31 cellular contexts compared by ENCODE assay signal in genomic region chr7:113321201-113321600, GRCh38.
DNase-seq lines count a peak whose midpoint lies in the region; ATAC-seq and TF ChIP-seq lines count a peak whose summit lies in the region.
"Had no signal": no experiment of that assay in that cellular context is flagged by ENCODE, and none has a peak within 500 bp of the region (broad histone marks: within the 10 kb centered on the region; RNA-seq: fewer than 3 reads in every experiment).

No MANE protein-coding gene starts in this region.

- no peak overlapping the region for H2BK120ac ChIP-seq in neuronal stem cell (ENCODE audit: low read depth, low read length)

- H4K8ac ChIP-seq in neuronal stem cell (ENCODE audit: low read depth, low read length) = no peak overlapping the region

- H3K4ac ChIP-seq in neuronal stem cell (ENCODE audit: low read length) = no peak overlapping the region

- no peaks in the 10 kb centered on the region for H3K36me3 ChIP-seq in neuronal stem cell (replicated peaks in 1 of 2; ENCODE audit: control insufficient read depth in 2 of 2, insufficient read depth in 2 of 2, low read length in 2 of 2)
- H3K36me3 ChIP-seq: BLaER1, cardiac muscle cell, colonic mucosa, HAP-1 had no signal

- H4K91ac ChIP-seq in neuronal stem cell (ENCODE audit: low read depth, low read length, poor library complexity) = no peak overlapping the region

- no peak overlapping the region for H2BK12ac ChIP-seq in neuronal stem cell (ENCODE audit: low read length)

- no peak overlapping the region for H2BK5ac ChIP-seq in neuronal stem cell (ENCODE audit: low read length)

- H3K27me3 ChIP-seq in neuronal stem cell (ENCODE audit: control insufficient read depth in 3 of 3, insufficient read depth in 3 of 3, low read depth in 1 of 3, low read length in 3 of 3) = no peaks in the 10 kb centered on the region
- H3K27me3 ChIP-seq: BLaER1, cardiac muscle cell, colonic mucosa had no signal

- H3K4me1 ChIP-seq in neuronal stem cell (ENCODE audit: control insufficient read depth in 2 of 2, insufficient read depth in 1 of 2, low read depth in 1 of 2, low read length in 2 of 2) = no peaks in the 10 kb centered on the region
- H3K4me1 ChIP-seq: BLaER1, colonic mucosa, HAP-1 had no signal

- no peak overlapping the region for H3K27ac Mint-ChIP-seq in progenitor cell of endocrine pancreas
- H3K27ac Mint-ChIP-seq: activated naive CD4-positive, alpha-beta T cell treated with anti-CD3 and anti-CD28 coated beads, Interleukin-2, amount 50 U/mL, for 24 hours; naive thymus-derived CD8-positive, alpha-beta T cell; stimulated activated naive B cell treated with anti-CD40 and anti-IgM and Interleukin-4, amounts not matched to agents 10 μg/mL and 1 μg/mL and 100 μg/mL, for 72 hours; type B pancreatic cell had no signal

- WGBS in neuronal stem cell (ENCODE audit: extremely low coverage in 2 of 2, insufficient read length in 2 of 2, insufficient replicate concordance in 1 of 2), 2 donors = no CpG with 5 or more reads among the region's 2 CpGs

- H3K14ac ChIP-seq in neuronal stem cell (ENCODE audit: low read length) = no peak overlapping the region

- H3K4me3 ChIP-seq in epithelial cell of esophagus (ENCODE audit: low read length) (no peak overlapping the region), neuronal stem cell (ENCODE audit: low read length in 2 of 2) (no peak overlapping the region)
- H3K4me3 ChIP-seq: BLaER1, cardiac muscle cell, colonic mucosa, HAP-1 had no signal

- H3K23ac ChIP-seq in neuronal stem cell (ENCODE audit: low read depth, low read length, poor library complexity) = no peak overlapping the region

- H2AFZ ChIP-seq in neuronal stem cell (ENCODE audit: low read length) = peak overlapping the region; percentile 29

- no peak overlapping the region for H2AK5ac ChIP-seq in neuronal stem cell (ENCODE audit: low read depth, low read length)

- no peak for ATAC-seq in GM21390 (IDR thresholded peaks at IDR 0.05; ENCODE audit: unreplicated experiment)
- ATAC-seq: naive thymus-derived CD8-positive, alpha-beta T cell; stimulated activated naive B cell treated with anti-CD40 and anti-IgM and Interleukin-4, amounts not matched to agents 10 μg/mL and 1 μg/mL and 100 μg/mL, for 72 hours had no signal

- H3K9ac ChIP-seq in neuronal stem cell (ENCODE audit: low read depth, low read length, poor library complexity) = no peak overlapping the region
- H3K9ac ChIP-seq: BLaER1 had no signal

- no peaks in the 10 kb centered on the region for H3K9me3 Mint-ChIP-seq in progenitor cell of endocrine pancreas (ENCODE audit: low read depth)
- H3K9me3 Mint-ChIP-seq: activated naive CD4-positive, alpha-beta T cell treated with anti-CD3 and anti-CD28 coated beads, Interleukin-2, amount 50 U/mL, for 24 hours; naive thymus-derived CD8-positive, alpha-beta T cell; stimulated activated naive B cell treated with anti-CD40 and anti-IgM and Interleukin-4, amounts not matched to agents 10 μg/mL and 1 μg/mL and 100 μg/mL, for 72 hours; type B pancreatic cell had no signal

- H3K4me1 Mint-ChIP-seq in progenitor cell of endocrine pancreas (ENCODE audit: low read depth) = no peaks in the 10 kb centered on the region
- H3K4me1 Mint-ChIP-seq: activated naive CD4-positive, alpha-beta T cell treated with anti-CD3 and anti-CD28 coated beads, Interleukin-2, amount 50 U/mL, for 24 hours; naive thymus-derived CD8-positive, alpha-beta T cell; stimulated activated naive B cell treated with anti-CD40 and anti-IgM and Interleukin-4, amounts not matched to agents 10 μg/mL and 1 μg/mL and 100 μg/mL, for 72 hours had no signal

- no peak overlapping the region for H3K4me3 Mint-ChIP-seq in progenitor cell of endocrine pancreas (ENCODE audit: low read depth)
- H3K4me3 Mint-ChIP-seq: activated naive CD4-positive, alpha-beta T cell treated with anti-CD3 and anti-CD28 coated beads, Interleukin-2, amount 50 U/mL, for 24 hours; naive thymus-derived CD8-positive, alpha-beta T cell; stimulated activated naive B cell treated with anti-CD40 and anti-IgM and Interleukin-4, amounts not matched to agents 10 μg/mL and 1 μg/mL and 100 μg/mL, for 72 hours; type B pancreatic cell had no signal

- no peaks in the 10 kb centered on the region for H3K27me3 Mint-ChIP-seq in progenitor cell of endocrine pancreas
- H3K27me3 Mint-ChIP-seq: activated naive CD4-positive, alpha-beta T cell treated with anti-CD3 and anti-CD28 coated beads, Interleukin-2, amount 50 U/mL, for 24 hours; stimulated activated naive B cell treated with anti-CD40 and anti-IgM and Interleukin-4, amounts not matched to agents 10 μg/mL and 1 μg/mL and 100 μg/mL, for 72 hours had no signal

- H3K9me3 ChIP-seq in neuronal stem cell (replicated peaks in 1 of 2; ENCODE audit: control insufficient read depth in 2 of 2, insufficient read depth in 1 of 2, low read depth in 1 of 2, low read length in 2 of 2) = no peaks in the 10 kb centered on the region
- H3K9me3 ChIP-seq: BLaER1, colonic mucosa, HAP-1 had no signal

- no peak overlapping the region for H3K18ac ChIP-seq in neuronal stem cell (ENCODE audit: low read length)

- TF ChIP-seq CTCF in epithelial cell of esophagus (IDR thresholded peaks at IDR 0.05; ENCODE audit: insufficient read depth, low read depth, low read length, missing control alignments) (no peak), progenitor cell of endocrine pancreas (IDR thresholded peaks at IDR 0.05; ENCODE audit: unreplicated experiment) (no peak)

- DNase-seq in HCEC 1CT = peak; percentile 47
- DNase-seq in RKO (ENCODE audit: low spot score) = peak; percentile 15
- DNase-seq in epithelial cell of esophagus (ENCODE audit: low read depth) = peak; percentile 2
- no peak for DNase-seq in neuronal stem cell (ENCODE audit: low spot score)
- no peak for DNase-seq in NCI-H446 treated with DMSO at 0.1 percent for 48 hours (lab: John Stamatoyannopoulos, UW)
- DNase-seq in HUDEP-2 (lab: John Stamatoyannopoulos, UW; ENCODE audit: unreplicated experiment in 76 of 76) = no peak
- no peak for DNase-seq in progenitor cell of endocrine pancreas (ENCODE audit: low spot score, unreplicated experiment)
- DNase-seq: activated CD4-positive, alpha-beta T cell treated with anti-CD3 and anti-CD28 coated beads for 48 hours; activated CD8-positive, alpha-beta memory T cell treated with anti-CD3 and anti-CD28 coated beads for 24 hours; activated T-cell treated with anti-CD3 and anti-CD28 coated beads for 4 hours; amniotic stem cell; colonic mucosa; DMS 273 treated with DMSO at 0.1 percent for 48 hours; effector CD4-positive, alpha-beta T cell; glutamatergic neuron; midbrain; naive thymus-derived CD8-positive, alpha-beta T cell; NCI-H1436 treated with DMSO at 0.1 percent for 48 hours; NCI-H2107; NCI-H82; nucleus accumbens; stimulated activated naive B cell treated with anti-CD40 and anti-IgM and Interleukin-4, amounts not matched to agents 10 μg/mL and 1 μg/mL and 100 μg/mL, for 72 hours; substantia nigra; T1000 had no signal

- H3K27ac ChIP-seq in neuronal stem cell (replicated peaks; ENCODE audit: low read length) = no peak overlapping the region
- H3K27ac ChIP-seq: BLaER1, cardiac muscle cell, colonic mucosa, epithelial cell of prostate had no signal

- H3K79me1 ChIP-seq in neuronal stem cell (ENCODE audit: low read depth, low read length) = no peaks in the 10 kb centered on the region

- H2BK15ac ChIP-seq in neuronal stem cell (ENCODE audit: low read length) = no peak overlapping the region

- no peak overlapping the region for H3K4me2 ChIP-seq in neuronal stem cell (ENCODE audit: insufficient read depth, low read length, poor library complexity, severe bottlenecking)
- H3K4me2 ChIP-seq: BLaER1 had no signal

- H3K36me3 Mint-ChIP-seq in progenitor cell of endocrine pancreas (ENCODE audit: insufficient read depth) = no peaks in the 10 kb centered on the region
- H3K36me3 Mint-ChIP-seq: activated naive CD4-positive, alpha-beta T cell treated with anti-CD3 and anti-CD28 coated beads, Interleukin-2, amount 50 U/mL, for 24 hours; stimulated activated naive B cell treated with anti-CD40 and anti-IgM and Interleukin-4, amounts not matched to agents 10 μg/mL and 1 μg/mL and 100 μg/mL, for 72 hours; type B pancreatic cell had no signal

Comparison
In these comparisons a context has a peak if more than half of its experiments do, and no peak if none do; other contexts are left out.
1. DNase-seq: peak in HCEC 1CT (single experiment), RKO (single experiment) and epithelial cell of esophagus (single experiment); none in neuronal stem cell (single experiment), NCI-H446 treated with DMSO at 0.1 percent for 48 hours (single experiment), HUDEP-2 (0 of 76) and progenitor cell of endocrine pancreas (single experiment).